10 cellular contexts compared by ENCODE assay signal in genomic region chrX:44675364-44676024, GRCh38.
DNase-seq lines count a peak whose midpoint lies in the region; ATAC-seq, FAIRE-seq and TF ChIP-seq lines count a peak whose summit lies in the region.
"Had no signal": no experiment of that assay in that cellular context is flagged by ENCODE, and none has a peak within 500 bp of the region (broad histone marks: within the 10 kb centered on the region; RNA-seq: fewer than 3 reads in every experiment).

No MANE protein-coding gene starts in this region.

- no peaks in the 10 kb centered on the region for H3K9me3 ChIP-seq in right atrium auricular region
- no peaks in the 10 kb centered on the region for H3K9me3 ChIP-seq in left ventricle myocardium inferior (replicated peaks)

- H3K4me1 ChIP-seq in right atrium auricular region (no peaks in the 10 kb centered on the region), left ventricle myocardium inferior (no peaks in the 10 kb centered on the region)

- intact Hi-C loops in Right ventricle myocardium superior (cut with DNase I), result no loop called here
- intact Hi-C loops in left ventricle myocardium inferior (cut with micrococcal nuclease), result no loop called here

- peak; percentile 52 for ATAC-seq in Right ventricle myocardium superior (ENCODE audit: poor library complexity)
- no peak for ATAC-seq in HG03045 (IDR thresholded peaks at IDR 0.05; ENCODE audit: unreplicated experiment)
- no peak for ATAC-seq in activated T-helper 17 cell treated with anti-CD3 and anti-CD28 coated beads, Interleukin-2, amount 50 U/mL, for 72 hours (replicated peaks)
- no peak for ATAC-seq in GM18519 (IDR thresholded peaks at IDR 0.05; ENCODE audit: low FRiP score, unreplicated experiment)

- TF ChIP-seq CTCF in right atrium auricular region (IDR thresholded peaks at IDR 0.05) (no peak), left ventricle myocardium inferior (IDR thresholded peaks at IDR 0.05; ENCODE audit: borderline replicate concordance) (no peak), D721Med (IDR thresholded peaks at IDR 0.05; ENCODE audit: insufficient read depth, missing control alignments) (no peak)

- no peaks in the 10 kb centered on the region for H3K4me1 Mint-ChIP-seq in activated T-helper 17 cell treated with anti-CD3 and anti-CD28 coated beads, Interleukin-2, amount 50 U/mL, for 72 hours

- no peak overlapping the region for H3K27ac ChIP-seq in right atrium auricular region
- no peak overlapping the region for H3K27ac ChIP-seq in left ventricle myocardium inferior (replicated peaks)
- H3K27ac ChIP-seq: C4-2B had no signal

- H3K9me3 Mint-ChIP-seq in activated T-helper 17 cell treated with anti-CD3 and anti-CD28 coated beads, Interleukin-2, amount 50 U/mL, for 72 hours, result no peaks in the 10 kb centered on the region

- H3K36me3 Mint-ChIP-seq in activated T-helper 17 cell treated with anti-CD3 and anti-CD28 coated beads, Interleukin-2, amount 50 U/mL, for 72 hours (ENCODE audit: low read depth), result no peaks in the 10 kb centered on the region

- no peak overlapping the region for H3K4me3 Mint-ChIP-seq in activated T-helper 17 cell treated with anti-CD3 and anti-CD28 coated beads, Interleukin-2, amount 50 U/mL, for 72 hours

- H3K27ac Mint-ChIP-seq in activated T-helper 17 cell treated with anti-CD3 and anti-CD28 coated beads, Interleukin-2, amount 50 U/mL, for 72 hours, result no peak overlapping the region

- FAIRE-seq in D721Med (lab: Jason Lieb, UNC), result no peak
- FAIRE-seq: frontal cortex had no signal

- DNase-seq in Right ventricle myocardium superior (peak; percentile 64), right atrium auricular region (ENCODE audit: low spot score) (no peak), SW480 (ENCODE audit: low spot score) (peak; percentile 27), left ventricle myocardium inferior (peak; percentile 41), D721Med (ENCODE audit: insufficient read length, low spot score) (no peak)

- no peaks in the 10 kb centered on the region for H3K27me3 Mint-ChIP-seq in activated T-helper 17 cell treated with anti-CD3 and anti-CD28 coated beads, Interleukin-2, amount 50 U/mL, for 72 hours

- H3K4me3 ChIP-seq in right atrium auricular region, result no peak overlapping the region
- no peak overlapping the region for H3K4me3 ChIP-seq in left ventricle myocardium inferior

- H3K36me3 ChIP-seq in right atrium auricular region (no peaks in the 10 kb centered on the region), left ventricle myocardium inferior (no peaks in the 10 kb centered on the region)

- no peaks in the 10 kb centered on the region for H3K27me3 ChIP-seq in right atrium auricular region
- H3K27me3 ChIP-seq in left ventricle myocardium inferior (ENCODE audit: low read depth), result no peaks in the 10 kb centered on the region

Comparison
In these comparisons a context has a peak if more than half of its experiments do, and no peak if none do; other contexts are left out.
1. DNase-seq: peak in Right ventricle myocardium superior (single experiment), SW480 (single experiment) and left ventricle myocardium inferior (single experiment); none in right atrium auricular region (single experiment) and D721Med (single experiment).